10 cellular contexts compared by ENCODE assay signal in the genomic region with DNA sequence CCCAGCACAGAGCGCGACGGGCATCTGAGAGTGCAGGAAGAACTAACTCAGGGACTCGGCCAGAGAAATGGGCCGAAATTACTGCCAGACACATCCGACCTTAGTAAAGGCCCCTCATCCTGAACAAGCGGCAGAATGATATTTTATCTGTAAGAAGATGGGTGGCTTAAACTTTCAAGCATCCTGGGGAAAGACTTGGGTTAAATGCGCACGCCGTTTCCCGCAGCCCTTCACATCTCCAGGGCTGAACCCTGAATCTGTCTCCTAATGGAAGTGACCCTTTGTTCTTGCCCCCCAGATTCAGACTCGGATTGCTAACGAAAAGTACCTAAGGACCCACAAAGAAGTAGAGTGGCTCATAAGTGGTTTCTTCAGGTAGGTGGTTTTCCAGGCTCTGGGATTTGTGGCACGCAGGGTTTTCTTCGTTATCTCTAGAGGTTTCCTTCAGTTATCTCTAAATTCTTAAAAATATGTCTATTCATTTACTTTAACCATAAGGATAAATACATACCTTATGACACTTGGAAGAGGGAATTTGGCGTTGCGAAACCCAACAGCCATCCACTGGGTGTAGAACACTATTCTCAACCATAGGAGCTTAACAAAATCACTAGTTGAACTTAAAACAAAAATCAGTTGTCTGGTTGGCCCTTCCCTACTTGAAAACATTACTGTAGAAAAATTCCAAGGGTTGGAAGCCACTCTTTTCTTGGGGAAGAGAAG. TPM values are rescaled to one million over a fixed set of nuclear protein-coding genes. Genes with fewer than 3 reads are reported as not detected.
DNase-seq lines count a peak whose midpoint lies in the region; ATAC-seq and TF ChIP-seq lines count a peak whose summit lies in the region.
"Had no signal": no experiment of that assay in that cellular context is flagged by ENCODE, and none has a peak within 500 bp of the region (broad histone marks: within the 10 kb centered on the region; RNA-seq: fewer than 3 reads in every experiment).

No MANE protein-coding gene starts in this region.

- H3K9ac ChIP-seq in IMR-90 (ENCODE audit: low read depth, low read length): no peak overlapping the region

- intact Hi-C loops in IMR-90 (cut with micrococcal nuclease): no loop called here

- H2AK5ac ChIP-seq in IMR-90 (ENCODE audit: low read depth, low read length): no peak overlapping the region

- H3K36me3 ChIP-seq in BJ (ENCODE audit: control insufficient read depth, insufficient read depth, low read length): no peaks in the 10 kb centered on the region
- no peaks in the 10 kb centered on the region for H3K36me3 ChIP-seq in IMR-90 (ENCODE audit: control insufficient read depth, insufficient read depth, low read length)
- H3K36me3 ChIP-seq in ectodermal cell (ENCODE audit: control insufficient read depth, insufficient read depth, low read length): no peaks in the 10 kb centered on the region

- WGBS in IMR-90 (ENCODE audit: extremely low coverage in 2 of 2, insufficient read length in 1 of 2), 2 experiments: 10% methylated on average over 4 of the region's 17 CpGs; no CpG with 5 or more reads in 1 of the 2 experiments
- 26 to 32% methylated on average over 15 to 17 of the region's 17 CpGs for WGBS in ectodermal cell, 2 experiments

- H2AK9ac ChIP-seq in IMR-90 (replicated peaks; ENCODE audit: low read depth, low read length, poor library complexity): peak overlapping the region; percentile 20

- no peak overlapping the region for H4K91ac ChIP-seq in IMR-90 (ENCODE audit: insufficient read depth, low read depth, low read length)

- H2BK120ac ChIP-seq in IMR-90 (ENCODE audit: low read depth, low read length): no peak overlapping the region

- CTCF ChIA-PET in BJ (lab: Yijun Ruan, JAX): interaction anchor here (0.8 to 1.6 kb wide), 4 partner anchors 13 to 381 kb away, joined by 3 to 7 read pairs (median 5); no protein-coding TSS in a partner anchor
- CTCF ChIA-PET in IMR-90 (lab: Yijun Ruan, JAX): interaction anchor here (0.6 kb wide), 2 partner anchors 13 to 228 kb away, joined by 3 to 4 read pairs; no protein-coding TSS in a partner anchor

- H3K27me3 Mint-ChIP-seq in nephron (ENCODE audit: low read depth): peaks cover 90% of the 10 kb centered on the region

- no peak overlapping the region for H2BK20ac ChIP-seq in IMR-90 (ENCODE audit: low read depth, low read length)

- peak overlapping the region; percentile 74 for H3K4me2 ChIP-seq in IMR-90 (ENCODE audit: low read depth, low read length)

- TF ChIP-seq RAD21 in IMR-90 (IDR thresholded peaks at IDR 0.05; ENCODE audit: low read length): no peak

- no peaks in the 10 kb centered on the region for H3K79me1 ChIP-seq in IMR-90 (ENCODE audit: low read depth in 1 of 2, low read length in 2 of 2)

- peak overlapping the region; percentile 69 for H2AFZ ChIP-seq in IMR-90 (replicated peaks; ENCODE audit: low read length, poor library complexity)

- no peak for TF ChIP-seq CTCF in BJ (IDR thresholded peaks at IDR 0.05; ENCODE audit: insufficient read depth, low read depth, low read length)
- TF ChIP-seq CTCF in IMR-90 (conservative IDR thresholded peaks at IDR 0.05; ENCODE audit: low read depth, low read length): no peak
- TF ChIP-seq CTCF in nephron (IDR thresholded peaks at IDR 0.05; ENCODE audit: unreplicated experiment in 3 of 3): no peak

- H4K20me1 ChIP-seq in IMR-90 (ENCODE audit: insufficient read depth, low read length): no peaks in the 10 kb centered on the region

- no TSS peak for BruUV-seq in IMR-90 (replicated peaks; lab: Mats Ljungman, UMichigan)

- no peaks in the 10 kb centered on the region for H3K9me1 ChIP-seq in IMR-90 (ENCODE audit: insufficient read depth, low read length)

- H3K36me3 Mint-ChIP-seq in nephron (ENCODE audit: low read depth): no peaks in the 10 kb centered on the region

- no peak overlapping the region for H3K18ac ChIP-seq in IMR-90 (ENCODE audit: low read depth, low read length)

- H3K4me3 ChIP-seq in BJ (ENCODE audit: low read depth, low read length) (peak overlapping the region; percentile 33), IMR-90 (ENCODE audit: insufficient read depth, low read depth, low read length) (peak overlapping the region; percentile 32), ectodermal cell (ENCODE audit: insufficient read depth, low read depth, low read length) (peak overlapping the region; percentile 55)

- ATAC-seq in IMR-90 (ENCODE audit: low read depth) (no peak), GM18873 (IDR thresholded peaks at IDR 0.05; ENCODE audit: low FRiP score, unreplicated experiment) (no peak), HG03039 (IDR thresholded peaks at IDR 0.05; ENCODE audit: unreplicated experiment) (no peak), GM21515 (IDR thresholded peaks at IDR 0.05; ENCODE audit: unreplicated experiment) (no peak)

- H2BK15ac ChIP-seq in IMR-90 (ENCODE audit: low read depth, low read length): no peak overlapping the region

- H3K9me3 Mint-ChIP-seq in nephron: no peaks in the 10 kb centered on the region

- dilution Hi-C loops in IMR-90 (cut with HindIII; ENCODE audit: low sequenced_read_pairs, unreplicated experiment): no loop called here

- no peak overlapping the region for H3K27ac ChIP-seq in IMR-90 (ENCODE audit: insufficient read depth, low read length)
- no peak overlapping the region for H3K27ac ChIP-seq in ectodermal cell (ENCODE audit: insufficient read depth, low read depth, low read length, poor library complexity, severe bottlenecking)

- H3K9me3 ChIP-seq in IMR-90 (ENCODE audit: control insufficient read depth, insufficient read depth, low read length) (no peaks in the 10 kb centered on the region), ectodermal cell (ENCODE audit: control insufficient read depth, low read length) (no peaks in the 10 kb centered on the region)

- TF ChIP-seq POLR2A in IMR-90 (IDR thresholded peaks at IDR 0.05; ENCODE audit: low read depth, low read length): no peak

- no peak overlapping the region for H4K8ac ChIP-seq in IMR-90 (ENCODE audit: low read depth in 2 of 2, low read length in 2 of 2)

- H3K4me1 Mint-ChIP-seq in nephron: peaks cover 30% of the 10 kb centered on the region

- H3K27me3 ChIP-seq in BJ (ENCODE audit: control insufficient read depth, insufficient read depth, low read length): peaks cover 33% of the 10 kb centered on the region
- peaks cover 56% of the 10 kb centered on the region for H3K27me3 ChIP-seq in IMR-90 (ENCODE audit: control insufficient read depth, insufficient read depth, low read length)
- H3K27me3 ChIP-seq in ectodermal cell (ENCODE audit: control insufficient read depth, insufficient read depth, low read length, poor library complexity, severe bottlenecking): peaks cover 58% of the 10 kb centered on the region

- no peak overlapping the region for H4K5ac ChIP-seq in IMR-90 (ENCODE audit: low read depth, low read length)

- H3K4me1 ChIP-seq in IMR-90 (ENCODE audit: control insufficient read depth, insufficient read depth, low read length) (peaks cover 2% of the 10 kb centered on the region; the same call in 1 of the 2 replicates), ectodermal cell (ENCODE audit: control insufficient read depth, insufficient read depth, low read length) (peaks cover 35% of the 10 kb centered on the region)

- H2BK5ac ChIP-seq in IMR-90 (ENCODE audit: low read depth, low read length, poor library complexity, severe bottlenecking): no peak overlapping the region

- no peak overlapping the region for H3K14ac ChIP-seq in IMR-90 (replicated peaks; ENCODE audit: low read depth, low read length)

- H3K4ac ChIP-seq in IMR-90 (ENCODE audit: low read depth, low read length): no peak overlapping the region

- no peak overlapping the region for H3K27ac Mint-ChIP-seq in nephron

- in situ Hi-C loops in IMR-90 (cut with MboI; ENCODE audit: low sequenced_read_pairs): no loop called here

- no peak overlapping the region for H3K23ac ChIP-seq in IMR-90 (ENCODE audit: low read depth, low read length)

- H3K4me3 Mint-ChIP-seq in nephron: peak overlapping the region; percentile 21 to 79 (median 63)

- POLR2A ChIA-PET in BJ (lab: Charles Lee) (interaction anchor here (0.8 kb wide), 1 partner anchor 9 kb away, joined by 5 read pairs; no protein-coding TSS in a partner anchor), IMR-90 (lab: Charles Lee; ENCODE audit: unreplicated experiment) (no interaction called here)

- no peak overlapping the region for H3K56ac ChIP-seq in IMR-90 (ENCODE audit: extremely low read depth, insufficient read depth, low read length)

- DNase-seq in BJ (ENCODE audit: low read depth): no peak
- DNase-seq in IMR-90: peak; percentile 13
- no peak for DNase-seq in GM19240 (ENCODE audit: insufficient read length, low spot score)

RNA-seq across cellular contexts. Expression of gene RIIAD1, which starts 0.6 kb away (rescaled TPM):
- polyA plus RNA-seq in BJ (2011; rRNA removed): not detected in 2 replicates
- not detected in 2 replicates for polyA minus RNA-seq in BJ (2011; rRNA and poly(A)+ RNA removed)
- not detected in 2 replicates for total RNA-seq in IMR-90 (2012; rRNA removed)
- polyA plus RNA-seq in IMR-90 (2012; rRNA removed): not detected in 2 replicates
- not detected in 2 replicates for polyA plus RNA-seq in IMR-90 (2012; cell fraction: cytosol; rRNA removed)
- polyA plus RNA-seq in IMR-90 (2012; cell fraction: nucleus; rRNA removed; ENCODE audit: low replicate concordance): not detected in 2 replicates
- 1.1 TPM for polyA plus RNA-seq in ectodermal cell (2013, experiment 1 of 4)
- not detected for polyA plus RNA-seq in ectodermal cell (2013, experiment 2 of 4)
- 0.64 TPM for polyA plus RNA-seq in ectodermal cell (2013, experiment 3 of 4)
- 2.8 TPM for polyA plus RNA-seq in ectodermal cell (2013, experiment 4 of 4)
- total RNA-seq: HT1080, myocyte had no signal

RNA-seq across cellular contexts. Expression of gene CELF3, which starts 5.3 kb away (rescaled TPM):
- not detected in 2 replicates for polyA plus RNA-seq in BJ (2011; rRNA removed)
- polyA minus RNA-seq in BJ (2011; rRNA and poly(A)+ RNA removed): not detected in 2 replicates
- not detected in 2 replicates for total RNA-seq in IMR-90 (2012; rRNA removed)
- polyA plus RNA-seq in IMR-90 (2012; rRNA removed): not detected in 2 replicates
- not detected in 2 replicates for polyA plus RNA-seq in IMR-90 (2012; cell fraction: cytosol; rRNA removed)
- polyA plus RNA-seq in IMR-90 (2012; cell fraction: nucleus; rRNA removed; ENCODE audit: low replicate concordance): not detected in 2 replicates
- polyA plus RNA-seq in ectodermal cell (2013, experiment 1 of 4): 6.0 TPM
- polyA plus RNA-seq in ectodermal cell (2013, experiment 2 of 4): 4.6 TPM
- polyA plus RNA-seq in ectodermal cell (2013, experiment 3 of 4): 7.5 TPM
- 9.6 TPM for polyA plus RNA-seq in ectodermal cell (2013, experiment 4 of 4)
- total RNA-seq: HT1080, myocyte had no signal

RNA-seq across cellular contexts. Expression of gene MRPL9, which starts 41.3 kb away (rescaled TPM):
- polyA plus RNA-seq in BJ (2011; rRNA removed) (89.6 and 105 TPM in 2 replicates), IMR-90 (2012; rRNA removed) (77.3 and 87.5 TPM in 2 replicates)
- polyA minus RNA-seq in BJ (2011; rRNA and poly(A)+ RNA removed): 28.2 and 63.4 TPM in 2 replicates
- 65.4 and 85.8 TPM in 2 replicates for total RNA-seq in IMR-90 (2012; rRNA removed)
- polyA plus RNA-seq in IMR-90 (2012; cell fraction: cytosol; rRNA removed): 37.2 and 62.6 TPM in 2 replicates
- polyA plus RNA-seq in IMR-90 (2012; cell fraction: nucleus; rRNA removed; ENCODE audit: low replicate concordance): 37.5 and 93.0 TPM in 2 replicates
- 99.9 TPM for polyA plus RNA-seq in ectodermal cell (2013, experiment 1 of 4)
- 92.9 TPM for polyA plus RNA-seq in ectodermal cell (2013, experiment 2 of 4)
- polyA plus RNA-seq in ectodermal cell (2013, experiment 3 of 4): 88.9 TPM
- 101 TPM for polyA plus RNA-seq in ectodermal cell (2013, experiment 4 of 4)
